Comparison of ENCODE assay signal across 1 cellular context in genomic region chr2:218899147-218899546, GRCh38.
TF ChIP-seq lines count a peak whose summit lies in the region.

No MANE protein-coding gene starts in this region.

TF ChIP-seq in HepG2, 621 proteins besides CTCF, POLR2A, EP300 and RAD21:
- TF ChIP-seq ZNF362 (CRISPR knock-in tag; IDR thresholded peaks at IDR 0.05; ENCODE audit: borderline replicate concordance) (peak; percentile 69; the same call in 1 of the 2 replicates), ZNF460 (CRISPR knock-in tag; IDR thresholded peaks at IDR 0.05; ENCODE audit: borderline replicate concordance) (0 out of 2 replicates have a peak, but pooled peaks have one; percentile 11), FOSL2 (CRISPR knock-in tag; IDR thresholded peaks at IDR 0.05) (no peak)
